11 cellular contexts compared by ENCODE assay signal in the genomic region with DNA sequence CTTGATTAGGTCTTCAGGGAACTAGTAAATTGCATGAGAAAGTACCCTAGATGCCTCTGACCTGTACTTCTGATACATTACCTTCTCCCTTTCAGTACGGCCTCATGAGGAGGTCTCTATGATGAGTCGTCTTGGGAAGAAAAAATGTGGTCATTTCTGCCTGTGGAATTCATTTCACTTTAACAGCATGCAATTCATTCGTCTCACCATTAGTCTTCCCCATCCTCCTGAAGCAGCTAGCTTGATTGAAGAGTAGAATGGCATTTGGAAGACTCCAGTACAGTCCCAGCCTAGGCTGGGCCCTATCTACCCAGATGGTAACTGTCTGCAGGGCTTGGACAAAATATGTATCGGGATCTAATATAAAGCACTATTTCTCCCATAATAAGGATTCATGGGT. TPM values are rescaled to one million over a fixed set of nuclear protein-coding genes. Genes with fewer than 3 reads are reported as not detected.
DNase-seq lines count a peak whose midpoint lies in the region; TF ChIP-seq lines count a peak whose summit lies in the region.
"Had no signal": no experiment of that assay in that cellular context is flagged by ENCODE, and none has a peak within 500 bp of the region (broad histone marks: within the 10 kb centered on the region; RNA-seq: fewer than 3 reads in every experiment).

No MANE protein-coding gene starts in this region.

- no peak overlapping the region for H2AFZ ChIP-seq in mammary epithelial cell (ENCODE audit: low read depth, low read length)

- intact Hi-C loops in mammary epithelial cell (cut with micrococcal nuclease) (no loop called here), uterus (cut with DNase I; ENCODE audit: low total_unique reads) (no loop called here)

- dilution Hi-C loops in mammary epithelial cell (cut with HindIII; ENCODE audit: low sequenced_read_pairs) = no loop called here

- in situ Hi-C loops in mammary epithelial cell (cut with MboI; ENCODE audit: low sequenced_read_pairs in 2 of 2) = loop anchor here in 1 of 2 donors (10.0 kb wide), 1 partner anchor 1448 kb away; no protein-coding TSS in a partner anchor

- peak; percentile 20 to 25 for TF ChIP-seq CTCF in mammary epithelial cell (conservative IDR thresholded peaks at IDR 0.05 in 1 of 2, IDR thresholded peaks at IDR 0.05 in 1 of 2; ENCODE audit: extremely low read depth in 1 of 2, insufficient read depth in 1 of 2, low read depth in 1 of 2, low read length in 2 of 2)
- TF ChIP-seq CTCF in suprapubic skin (IDR thresholded peaks at IDR 0.05) = no peak
- no peak for TF ChIP-seq CTCF in uterus (IDR thresholded peaks at IDR 0.05)

- no peak for TF ChIP-seq EP300 in suprapubic skin (IDR thresholded peaks at IDR 0.05)

- H3K4me2 ChIP-seq in mammary epithelial cell (ENCODE audit: insufficient read depth, low read depth, low read length) = no peak overlapping the region

- H3K27me3 ChIP-seq in mammary epithelial cell (ENCODE audit: insufficient read depth, low read length) (no peaks in the 10 kb centered on the region), suprapubic skin (no peaks in the 10 kb centered on the region), uterus (no peaks in the 10 kb centered on the region)
- H3K27me3 ChIP-seq: upper lobe of right lung had no signal

- H3K9ac ChIP-seq in mammary epithelial cell (ENCODE audit: insufficient read depth, low read length) = no peak overlapping the region

- H3K9me3 ChIP-seq in mammary epithelial cell (replicated peaks; ENCODE audit: insufficient read depth, low read length) = no peaks in the 10 kb centered on the region
- H3K9me3 ChIP-seq in suprapubic skin = no peaks in the 10 kb centered on the region
- no peaks in the 10 kb centered on the region for H3K9me3 ChIP-seq in uterus
- H3K9me3 ChIP-seq: upper lobe of right lung had no signal

- H3K4me1 ChIP-seq in mammary epithelial cell (ENCODE audit: insufficient read depth, low read length) (no peaks in the 10 kb centered on the region), suprapubic skin (no peaks in the 10 kb centered on the region), uterus (no peaks in the 10 kb centered on the region)
- H3K4me1 ChIP-seq: upper lobe of right lung had no signal

- H3K4me3 ChIP-seq in mammary epithelial cell (replicated peaks in 1 of 3; ENCODE audit: insufficient read depth in 1 of 3, low read depth in 2 of 3, low read length in 3 of 3) (no peak overlapping the region), suprapubic skin (no peak overlapping the region), uterus (no peak overlapping the region)
- H3K4me3 ChIP-seq: upper lobe of right lung had no signal

- CTCF ChIA-PET in mammary epithelial cell (lab: Charles Lee; ENCODE audit: low non-redundant PET) = no interaction called here

- no TSS peak for BruUV-seq in mammary epithelial cell (replicated peaks; lab: Mats Ljungman, UMichigan)

- no peaks in the 10 kb centered on the region for H4K20me1 ChIP-seq in mammary epithelial cell (ENCODE audit: insufficient read depth, low read length)

- WGBS in mammary epithelial cell (ENCODE audit: low coverage, missing lambda C conversion rate) = 64% methylated on average over 4 of the region's 4 CpGs
- WGBS in suprapubic skin = 78% methylated on average over 4 of the region's 4 CpGs

- TF ChIP-seq POLR2A in suprapubic skin (IDR thresholded peaks at IDR 0.05) (no peak), uterus (IDR thresholded peaks at IDR 0.05) (no peak)

- H3K79me2 ChIP-seq in mammary epithelial cell (ENCODE audit: insufficient read depth, low read length) = no peaks in the 10 kb centered on the region

- H3K36me3 ChIP-seq in mammary epithelial cell (ENCODE audit: insufficient read depth, low read length) (no peaks in the 10 kb centered on the region), suprapubic skin (no peaks in the 10 kb centered on the region), uterus (no peaks in the 10 kb centered on the region)
- H3K36me3 ChIP-seq: upper lobe of right lung had no signal

- H3K27ac ChIP-seq in mammary epithelial cell (ENCODE audit: insufficient read depth, low read depth, low read length) = no peak overlapping the region
- no peak overlapping the region for H3K27ac ChIP-seq in suprapubic skin
- no peak overlapping the region for H3K27ac ChIP-seq in uterus
- H3K27ac ChIP-seq: upper lobe of right lung had no signal

- DNase-seq in NCI-H1092 treated with DMSO at 0.1 percent for 48 hours (lab: John Stamatoyannopoulos, UW) (peak; percentile 40), NCI-H1092 (lab: John Stamatoyannopoulos, UW) (no peak), LHCN-M2 (ENCODE audit: low read depth) (peak; percentile 61), mammary epithelial cell (peak; percentile 16), renal cortical epithelial cell (ENCODE audit: low read depth) (peak; percentile 24), suprapubic skin (ENCODE audit: low spot score in 2 of 2) (no peak), uterus (no peak)
- DNase-seq in stimulated activated CD4-positive, alpha-beta T cell treated with anti-CD3 and anti-CD28 coated beads, Interleukin-1b, Interleukin-23, amount 100 ng/mL, for 48 hours = no peak
- DNase-seq: activated T-cell treated with anti-CD3 and anti-CD28 coated beads, Interleukin-2, amount 50 U/mL, for 4 hours; retina; upper lobe of right lung had no signal

RNA-seq across cellular contexts. Expression of gene TMX3, which starts 52.1 kb away (rescaled TPM):
- 81.0 and 85.8 TPM in 2 replicates for total RNA-seq in LHCN-M2 (2014; rRNA removed)
- 13.1 TPM for polyA plus RNA-seq in LHCN-M2 (2012)
- 10 to 100 TPM; 62.0 to 63.3 TPM for total RNA-seq in mammary epithelial cell
- polyA plus RNA-seq in mammary epithelial cell = 32.4 TPM
- polyA minus RNA-seq in mammary epithelial cell = 29.3 TPM
- 58.4 and 67.7 TPM in 2 replicates for total RNA-seq in renal cortical epithelial cell
- 10 to 100 TPM; 19.1 to 44.0 (median 25.3) TPM for total RNA-seq in suprapubic skin
- 100 to 1,000 TPM in 1 of 4 donors, 10 to 100 TPM in 3; 34.1 to 111 (median 73.4) TPM for total RNA-seq in uterus

Comparison
In these comparisons a context has a peak if more than half of its experiments do, and no peak if none do; other contexts are left out.
1. DNase-seq: peak in NCI-H1092 treated with DMSO at 0.1 percent for 48 hours (single experiment), LHCN-M2 (single experiment), mammary epithelial cell (single experiment) and renal cortical epithelial cell (single experiment); none in NCI-H1092 (single experiment), suprapubic skin (0 of 2), uterus (0 of 2) and stimulated activated CD4-positive, alpha-beta T cell treated with anti-CD3 and anti-CD28 coated beads, Interleukin-1b, Interleukin-23, amount 100 ng/mL, for 48 hours (single experiment).
2. CTCF ChIP-seq: peak in mammary epithelial cell (2 of 2); none in suprapubic skin (0 of 2) and uterus (0 of 4).